ENCODE assay signal across 1 cellular context in genomic region chr13:48292650-48293049, GRCh38.
TF ChIP-seq lines count a peak whose summit lies in the region.

No MANE protein-coding gene starts in this region.

TF ChIP-seq in HepG2, 621 proteins besides CTCF, POLR2A, EP300 and RAD21 (continues in another document):
- TF ChIP-seq, protein P1, sequence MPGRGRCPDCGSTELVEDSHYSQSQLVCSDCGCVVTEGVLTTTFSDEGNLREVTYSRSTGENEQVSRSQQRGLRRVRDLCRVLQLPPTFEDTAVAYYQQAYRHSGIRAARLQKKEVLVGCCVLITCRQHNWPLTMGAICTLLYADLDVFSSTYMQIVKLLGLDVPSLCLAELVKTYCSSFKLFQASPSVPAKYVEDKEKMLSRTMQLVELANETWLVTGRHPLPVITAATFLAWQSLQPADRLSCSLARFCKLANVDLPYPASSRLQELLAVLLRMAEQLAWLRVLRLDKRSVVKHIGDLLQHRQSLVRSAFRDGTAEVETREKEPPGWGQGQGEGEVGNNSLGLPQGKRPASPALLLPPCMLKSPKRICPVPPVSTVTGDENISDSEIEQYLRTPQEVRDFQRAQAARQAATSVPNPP (CRISPR knock-in tag; IDR thresholded peaks at IDR 0.05): no peak
- TF ChIP-seq ZNF782 (CRISPR knock-in tag; IDR thresholded peaks at IDR 0.05; ENCODE audit: borderline replicate concordance) (no peak), NBN (conservative IDR thresholded peaks at IDR 0.05) (no peak), ZNF18 (CRISPR knock-in tag; IDR thresholded peaks at IDR 0.05; ENCODE audit: insufficient replicate concordance) (no peak), HMG20A (CRISPR knock-in tag; IDR thresholded peaks at IDR 0.05; ENCODE audit: borderline replicate concordance) (peak; percentile 32; the same call in 1 of the 2 replicates), BCL6 (CRISPR knock-in tag; IDR thresholded peaks at IDR 0.05) (peak; percentile 52), FOXP4 (CRISPR knock-in tag; IDR thresholded peaks at IDR 0.05) (0 out of 2 replicates have a peak, but pooled peaks have one; percentile 31), FOXA1 (IDR thresholded peaks at IDR 0.05) (no peak), FOXA1 (CRISPR knock-in tag; IDR thresholded peaks at IDR 0.05) (peak; percentile 54), SMAD1 (CRISPR knock-in tag; IDR thresholded peaks at IDR 0.05; ENCODE audit: borderline replicate concordance, low read depth) (no peak), ZBTB33 (CRISPR knock-in tag; IDR thresholded peaks at IDR 0.05) (no peak), ZNF775 (CRISPR knock-in tag; IDR thresholded peaks at IDR 0.05; ENCODE audit: borderline replicate concordance) (no peak), KLF9 (CRISPR knock-in tag; IDR thresholded peaks at IDR 0.05; ENCODE audit: low read depth) (no peak), ADNP (CRISPR knock-in tag; IDR thresholded peaks at IDR 0.05) (no peak), GATA4 (IDR thresholded peaks at IDR 0.05; ENCODE audit: borderline replicate concordance, low read depth) (no peak), CBX5 (CRISPR knock-in tag; IDR thresholded peaks at IDR 0.05; ENCODE audit: borderline replicate concordance) (no peak), TCF7 (IDR thresholded peaks at IDR 0.05; ENCODE audit: low read depth) (peak; percentile 64), EHMT2 (IDR thresholded peaks at IDR 0.05; ENCODE audit: borderline replicate concordance, low read depth, low read length) (peak; percentile 47; the same call in 1 of the 2 replicates), MED8 (CRISPR knock-in tag; IDR thresholded peaks at IDR 0.05; ENCODE audit: insufficient replicate concordance) (no peak), FOXA3 (CRISPR knock-in tag; IDR thresholded peaks at IDR 0.05) (peak; percentile 45), ZNF318 (CRISPR knock-in tag; IDR thresholded peaks at IDR 0.05) (no peak), MTF1 (CRISPR knock-in tag; IDR thresholded peaks at IDR 0.05) (no peak), THRA (CRISPR knock-in tag; IDR thresholded peaks at IDR 0.05; ENCODE audit: borderline replicate concordance) (0 out of 2 replicates have a peak, but pooled peaks have one; percentile 20), SOX6 (IDR thresholded peaks at IDR 0.05) (no peak), SOX6 (CRISPR knock-in tag; IDR thresholded peaks at IDR 0.05) (peak; percentile 49; the same call in 1 of the 2 replicates), ZNF124 (CRISPR knock-in tag; IDR thresholded peaks at IDR 0.05) (no peak), GATAD2A (CRISPR knock-in tag; IDR thresholded peaks at IDR 0.05) (peak; percentile 44), ZNF558 (CRISPR knock-in tag; IDR thresholded peaks at IDR 0.05; ENCODE audit: borderline replicate concordance) (no peak), KDM3A (CRISPR knock-in tag; IDR thresholded peaks at IDR 0.05; ENCODE audit: low read depth) (no peak), ELF3 (CRISPR knock-in tag; IDR thresholded peaks at IDR 0.05) (0 out of 2 replicates have a peak, but pooled peaks have one; percentile 27), ZNF260 (CRISPR knock-in tag; IDR thresholded peaks at IDR 0.05; ENCODE audit: borderline replicate concordance, low read depth) (no peak), ZSCAN30 (CRISPR knock-in tag; IDR thresholded peaks at IDR 0.05) (no peak), CBFB (CRISPR knock-in tag; IDR thresholded peaks at IDR 0.05) (no peak)
- TF ChIP-seq, protein P2, sequence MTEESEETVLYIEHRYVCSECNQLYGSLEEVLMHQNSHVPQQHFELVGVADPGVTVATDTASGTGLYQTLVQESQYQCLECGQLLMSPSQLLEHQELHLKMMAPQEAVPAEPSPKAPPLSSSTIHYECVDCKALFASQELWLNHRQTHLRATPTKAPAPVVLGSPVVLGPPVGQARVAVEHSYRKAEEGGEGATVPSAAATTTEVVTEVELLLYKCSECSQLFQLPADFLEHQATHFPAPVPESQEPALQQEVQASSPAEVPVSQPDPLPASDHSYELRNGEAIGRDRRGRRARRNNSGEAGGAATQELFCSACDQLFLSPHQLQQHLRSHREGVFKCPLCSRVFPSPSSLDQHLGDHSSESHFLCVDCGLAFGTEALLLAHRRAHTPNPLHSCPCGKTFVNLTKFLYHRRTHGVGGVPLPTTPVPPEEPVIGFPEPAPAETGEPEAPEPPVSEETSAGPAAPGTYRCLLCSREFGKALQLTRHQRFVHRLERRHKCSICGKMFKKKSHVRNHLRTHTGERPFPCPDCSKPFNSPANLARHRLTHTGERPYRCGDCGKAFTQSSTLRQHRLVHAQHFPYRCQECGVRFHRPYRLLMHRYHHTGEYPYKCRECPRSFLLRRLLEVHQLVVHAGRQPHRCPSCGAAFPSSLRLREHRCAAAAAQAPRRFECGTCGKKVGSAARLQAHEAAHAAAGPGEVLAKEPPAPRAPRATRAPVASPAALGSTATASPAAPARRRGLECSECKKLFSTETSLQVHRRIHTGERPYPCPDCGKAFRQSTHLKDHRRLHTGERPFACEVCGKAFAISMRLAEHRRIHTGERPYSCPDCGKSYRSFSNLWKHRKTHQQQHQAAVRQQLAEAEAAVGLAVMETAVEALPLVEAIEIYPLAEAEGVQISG (CRISPR knock-in tag; IDR thresholded peaks at IDR 0.05): no peak
- TF ChIP-seq, protein P3, sequence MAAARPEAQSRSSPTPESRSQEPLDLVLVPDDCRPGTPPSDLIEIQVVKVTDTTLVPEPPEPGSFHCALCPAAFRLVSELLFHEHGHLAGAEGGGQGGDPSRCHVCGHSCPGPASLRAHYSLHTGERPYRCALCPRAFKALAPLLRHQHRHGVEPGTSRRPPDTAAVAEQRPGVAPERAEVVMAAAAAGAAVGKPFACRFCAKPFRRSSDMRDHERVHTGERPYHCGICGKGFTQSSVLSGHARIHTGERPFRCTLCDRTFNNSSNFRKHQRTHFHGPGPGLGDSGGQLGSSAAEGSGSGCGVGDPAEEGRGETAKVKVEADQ (CRISPR knock-in tag; IDR thresholded peaks at IDR 0.05; ENCODE audit: borderline replicate concordance): no peak
- TF ChIP-seq, protein P4, sequence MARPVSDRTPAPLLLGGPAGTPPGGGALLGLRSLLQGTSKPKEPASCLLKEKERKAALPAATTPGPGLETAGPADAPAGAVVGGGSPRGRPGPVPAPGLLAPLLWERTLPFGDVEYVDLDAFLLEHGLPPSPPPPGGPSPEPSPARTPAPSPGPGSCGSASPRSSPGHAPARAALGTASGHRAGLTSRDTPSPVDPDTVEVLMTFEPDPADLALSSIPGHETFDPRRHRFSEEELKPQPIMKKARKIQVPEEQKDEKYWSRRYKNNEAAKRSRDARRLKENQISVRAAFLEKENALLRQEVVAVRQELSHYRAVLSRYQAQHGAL (CRISPR knock-in tag; IDR thresholded peaks at IDR 0.05; ENCODE audit: not compliant biosample characterization): peak; percentile 33
